Comparison of ENCODE assay signal across 21 cellular contexts in the genomic region with DNA sequence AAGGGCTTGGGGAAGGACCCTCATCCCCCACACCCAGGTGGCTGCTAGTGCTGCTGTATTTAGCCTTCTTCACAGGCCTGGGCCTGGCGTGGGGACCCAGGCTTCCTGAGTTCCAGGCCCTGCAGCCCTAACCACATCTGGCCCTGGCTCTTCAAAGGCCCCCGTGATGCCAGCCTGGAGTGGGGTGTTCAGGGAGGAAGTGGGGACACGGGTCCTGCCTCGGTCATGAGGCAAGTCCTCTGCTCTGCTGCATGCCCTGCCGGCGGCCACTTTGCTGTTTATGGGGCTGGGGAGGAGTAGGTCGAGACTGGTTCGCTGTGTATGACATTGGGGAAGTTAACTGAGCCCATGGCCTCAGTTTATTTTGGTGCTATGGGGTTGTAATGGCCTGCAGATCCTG.
"Had no signal": no experiment of that assay in that cellular context is flagged by ENCODE, and none has a peak within 500 bp of the region (broad histone marks: within the 10 kb centered on the region; RNA-seq: fewer than 3 reads in every experiment).

No MANE protein-coding gene starts in this region.

- H3K4me3 ChIP-seq: colonic mucosa, heart right ventricle, lung, pancreas, stomach, thoracic aorta, vagina had no signal

- H3K4me3 Mint-ChIP-seq: naive thymus-derived CD4-positive, alpha-beta T cell had no signal

- ATAC-seq: heart right ventricle; left lobe of liver; naive thymus-derived CD4-positive, alpha-beta T cell; pancreas; right cardiac atrium had no signal

- DNase-seq: colonic mucosa; dermis blood vessel endothelial cell; hypothalamus; kidney glomerular epithelial cell; mesendoderm; naive thymus-derived CD4-positive, alpha-beta T cell; occipital lobe; small intestine; stimulated activated CD4-positive, alpha-beta T cell treated with anti-CD3 and anti-CD28 coated beads, Interleukin-12 subunit alpha, Interleukin-12 subunit beta, amount 100 ng/mL, for 4 hours; stimulated activated naive CD4-positive, alpha-beta T cell; stomach; substantia nigra; trophoblast cell had no signal

- H3K27ac ChIP-seq: colonic mucosa, heart right ventricle, stomach, vagina had no signal

- H3K27me3 Mint-ChIP-seq: naive thymus-derived CD4-positive, alpha-beta T cell had no signal

- H3K27me3 ChIP-seq: colonic mucosa, heart right ventricle, pancreas, vagina had no signal

- H3K9me3 ChIP-seq: colonic mucosa, heart right ventricle, pancreas, stomach, thoracic aorta, vagina had no signal

- H3K36me3 Mint-ChIP-seq: naive thymus-derived CD4-positive, alpha-beta T cell had no signal

- H3K27ac Mint-ChIP-seq: naive thymus-derived CD4-positive, alpha-beta T cell; progenitor cell of endocrine pancreas had no signal

- H3K36me3 ChIP-seq: colonic mucosa, heart right ventricle, pancreas, stomach, thoracic aorta, vagina had no signal
